ENCODE assay signal across 8 cellular contexts in genomic region chr19:1274081-1274851, GRCh38. TPM values are rescaled to one million over a fixed set of nuclear protein-coding genes. Genes with fewer than 3 reads are reported as not detected.
DNase-seq lines count a peak whose midpoint lies in the region; ATAC-seq and TF ChIP-seq lines count a peak whose summit lies in the region.
"Had no signal": no experiment of that assay in that cellular context is flagged by ENCODE, and none has a peak within 500 bp of the region (broad histone marks: within the 10 kb centered on the region; RNA-seq: fewer than 3 reads in every experiment).

No MANE protein-coding gene starts in this region.

- H3K4me1 Mint-ChIP-seq in activated B cell treated with CpG ODN at 0.5 μM for 24 hours, result peaks cover 50% of the 10 kb centered on the region
- H3K4me1 Mint-ChIP-seq in stimulated activated naive B cell treated with anti-CD40 and anti-IgM and Interleukin-4, amounts not matched to agents 10 μg/mL and 1 μg/mL and 100 μg/mL, for 72 hours, result peaks cover 46 to 71% of the 10 kb centered on the region in 2 donors

- H3K4me3 ChIP-seq in HAP-1, result peak overlapping the region; percentile 53
- H3K4me3 ChIP-seq in right cardiac atrium (ENCODE audit: low read length), result no peak overlapping the region

- TF ChIP-seq CTCF in activated B cell treated with CpG ODN at 0.5 μM for 24 hours (IDR thresholded peaks at IDR 0.05), result no peak

- WGBS in right cardiac atrium, result 80% methylated on average over 46 of the region's 46 CpGs

- peaks cover 62% of the 10 kb centered on the region for H3K36me3 Mint-ChIP-seq in activated B cell treated with CpG ODN at 0.5 μM for 24 hours (ENCODE audit: low read depth)
- peaks cover 58 to 67% of the 10 kb centered on the region in 2 donors for H3K36me3 Mint-ChIP-seq in stimulated activated naive B cell treated with anti-CD40 and anti-IgM and Interleukin-4, amounts not matched to agents 10 μg/mL and 1 μg/mL and 100 μg/mL, for 72 hours

- CTCF ChIA-PET in activated B cell treated with CpG ODN at 0.5 μM for 24 hours (lab: Charles Lee), result interaction anchor here (2.9 kb wide), 1 partner anchor 30 kb away, joined by 14 read pairs; no protein-coding TSS in a partner anchor

- no peaks in the 10 kb centered on the region for H3K27me3 Mint-ChIP-seq in activated B cell treated with CpG ODN at 0.5 μM for 24 hours
- H3K27me3 Mint-ChIP-seq in stimulated activated naive B cell treated with anti-CD40 and anti-IgM and Interleukin-4, amounts not matched to agents 10 μg/mL and 1 μg/mL and 100 μg/mL, for 72 hours, result no peaks in the 10 kb centered on the region

- H3K9me3 ChIP-seq in HAP-1, result no peaks in the 10 kb centered on the region
- H3K9me3 ChIP-seq in right cardiac atrium (ENCODE audit: control insufficient read depth, low read length), result no peaks in the 10 kb centered on the region

- ATAC-seq in activated B cell treated with CpG ODN at 0.5 μM for 24 hours (ENCODE audit: low read depth) (no peak), right cardiac atrium (no peak)
- ATAC-seq in stimulated activated naive B cell treated with anti-CD40 and anti-IgM and Interleukin-4, amounts not matched to agents 10 μg/mL and 1 μg/mL and 100 μg/mL, for 72 hours (replicated peaks), result no peak

- peaks cover 78% of the 10 kb centered on the region for H3K36me3 ChIP-seq in HAP-1 (replicated peaks)

- in situ Hi-C loops in HAP-1 (cut with MboI; ENCODE audit: low sequenced_read_pairs), result no loop called here

- H3K27ac ChIP-seq in right cardiac atrium (ENCODE audit: low read length), result peak overlapping the region; percentile 79

- POLR2A ChIA-PET in activated B cell treated with CpG ODN at 0.5 μM for 24 hours (lab: Charles Lee), result interaction anchor here (0.6 to 4.0 kb wide), 6 partner anchors 9 to 197 kb away, joined by 4 to 33 read pairs (median 9); no protein-coding TSS in a partner anchor

- DNase-seq in HAP-1 (ENCODE audit: low spot score in 2 of 2) (no peak), activated B cell treated with CpG ODN at 0.5 μM for 24 hours (no peak), right cardiac atrium (peak in 2 of 3 donors; percentile 43 to 81), HT-29 (ENCODE audit: low spot score) (no peak), midbrain (lab: John Stamatoyannopoulos, UW) (no peak)
- DNase-seq in stimulated activated naive B cell treated with anti-CD40 and anti-IgM and Interleukin-4, amounts not matched to agents 10 μg/mL and 1 μg/mL and 100 μg/mL, for 72 hours, result no peak
- DNase-seq in activated CD4-positive, CD25-positive, alpha-beta regulatory T cell treated with anti-CD3 and anti-CD28 coated beads, Interleukin-2, amount 50 U/mL, for 72 hours, result no peak

- H3K27ac Mint-ChIP-seq in activated B cell treated with CpG ODN at 0.5 μM for 24 hours, result peak overlapping the region; percentile 63
- peak overlapping the region; percentile 96 for H3K27ac Mint-ChIP-seq in stimulated activated naive B cell treated with anti-CD40 and anti-IgM and Interleukin-4, amounts not matched to agents 10 μg/mL and 1 μg/mL and 100 μg/mL, for 72 hours

- H3K4me1 ChIP-seq in HAP-1, result peaks cover 36% of the 10 kb centered on the region
- H3K4me1 ChIP-seq in right cardiac atrium (ENCODE audit: control insufficient read depth, insufficient read depth, low read length), result peaks cover 15% of the 10 kb centered on the region

- H3K27me3 ChIP-seq in HAP-1 (ENCODE audit: low read depth) (no peaks in the 10 kb centered on the region), right cardiac atrium (ENCODE audit: control insufficient read depth, insufficient read depth) (no peaks in the 10 kb centered on the region)

- peak overlapping the region; percentile 35 for H3K4me3 Mint-ChIP-seq in activated B cell treated with CpG ODN at 0.5 μM for 24 hours
- peak overlapping the region; percentile 87 to 93 for H3K4me3 Mint-ChIP-seq in stimulated activated naive B cell treated with anti-CD40 and anti-IgM and Interleukin-4, amounts not matched to agents 10 μg/mL and 1 μg/mL and 100 μg/mL, for 72 hours

- intact Hi-C loops in activated B cell treated with CpG ODN at 0.5 μM for 24 hours (cut with micrococcal nuclease), result no loop called here
- intact Hi-C loops in right cardiac atrium (cut with DNase I), result no loop called here

- H3K9me3 Mint-ChIP-seq in activated B cell treated with CpG ODN at 0.5 μM for 24 hours, result no peaks in the 10 kb centered on the region
- no peaks in the 10 kb centered on the region for H3K9me3 Mint-ChIP-seq in stimulated activated naive B cell treated with anti-CD40 and anti-IgM and Interleukin-4, amounts not matched to agents 10 μg/mL and 1 μg/mL and 100 μg/mL, for 72 hours

RNA-seq across cellular contexts. Expression of gene FAM174C, which starts 1.1 kb away (rescaled TPM):
- 47.9 and 52.0 TPM in 2 replicates for total RNA-seq in activated B cell treated with CpG ODN at 0.5 μM for 24 hours
- total RNA-seq in right cardiac atrium, result 10 to 100 TPM; 15.9 to 18.1 (median 17.0) TPM
- 25.3 TPM for polyA plus RNA-seq in right cardiac atrium
- total RNA-seq in HT-29 (2014; rRNA removed; shearing (Covaris generic)), result 156 and 183 TPM in 2 replicates

RNA-seq across cellular contexts. Expression of gene CIRBP, which starts 5.1 kb away (rescaled TPM):
- 399 and 400 TPM in 2 replicates for total RNA-seq in activated B cell treated with CpG ODN at 0.5 μM for 24 hours
- 100 to 1,000 TPM; 288 to 417 (median 333) TPM for total RNA-seq in right cardiac atrium
- polyA plus RNA-seq in right cardiac atrium, result 370 TPM
- 72.3 and 72.7 TPM in 2 replicates for total RNA-seq in HT-29 (2014; rRNA removed; shearing (Covaris generic))

RNA-seq across cellular contexts. Expression of gene EFNA2, which starts 11.4 kb away (rescaled TPM):
- total RNA-seq in activated B cell treated with CpG ODN at 0.5 μM for 24 hours, result not detected in 2 replicates
- not detected for total RNA-seq in right cardiac atrium
- not detected for polyA plus RNA-seq in right cardiac atrium
- total RNA-seq in HT-29 (2014; rRNA removed; shearing (Covaris generic)), result 43.6 and 48.5 TPM in 2 replicates
- total RNA-seq: LHCN-M2 had no signal

RNA-seq across cellular contexts. Expression of gene MIDN, which starts 25.9 kb away (rescaled TPM):
- total RNA-seq in activated B cell treated with CpG ODN at 0.5 μM for 24 hours (64.5 and 68.4 TPM in 2 replicates), right cardiac atrium (100 to 1,000 TPM in 1 of 4 donors, 10 to 100 TPM in 3; 50.2 to 123 (median 62.4) TPM)
- polyA plus RNA-seq in right cardiac atrium, result 45.6 TPM
- 32.5 and 38.6 TPM in 2 replicates for total RNA-seq in HT-29 (2014; rRNA removed; shearing (Covaris generic))

RNA-seq across cellular contexts. Expression of gene ATP5F1D, which starts 32.7 kb away (rescaled TPM):
- 172 and 185 TPM in 2 replicates for total RNA-seq in activated B cell treated with CpG ODN at 0.5 μM for 24 hours
- 100 to 1,000 TPM; 490 to 706 (median 622) TPM for total RNA-seq in right cardiac atrium
- polyA plus RNA-seq in right cardiac atrium, result 660 TPM
- total RNA-seq in HT-29 (2014; rRNA removed; shearing (Covaris generic)), result 142 and 159 TPM in 2 replicates

Comparison
In these comparisons a context has a peak if more than half of its experiments do, and no peak if none do; other contexts are left out.
1. DNase-seq: peak in right cardiac atrium (2 of 3); none in HAP-1 (0 of 2), activated B cell treated with CpG ODN at 0.5 μM for 24 hours (single experiment), stimulated activated naive B cell treated with anti-CD40 and anti-IgM and Interleukin-4, amounts not matched to agents 10 μg/mL and 1 μg/mL and 100 μg/mL, for 72 hours (single experiment), HT-29 (single experiment), activated CD4-positive, CD25-positive, alpha-beta regulatory T cell treated with anti-CD3 and anti-CD28 coated beads, Interleukin-2, amount 50 U/mL, for 72 hours (single experiment) and midbrain (single experiment).
2. RNA of gene EFNA2, which starts 11.4 kb away (total RNA-seq): 43.6 to 48.5 TPM in HT-29; not detected in activated B cell treated with CpG ODN at 0.5 μM for 24 hours and not detected in right cardiac atrium; every median in the first group is over 10 times any median in the second.